In the genomic region with DNA sequence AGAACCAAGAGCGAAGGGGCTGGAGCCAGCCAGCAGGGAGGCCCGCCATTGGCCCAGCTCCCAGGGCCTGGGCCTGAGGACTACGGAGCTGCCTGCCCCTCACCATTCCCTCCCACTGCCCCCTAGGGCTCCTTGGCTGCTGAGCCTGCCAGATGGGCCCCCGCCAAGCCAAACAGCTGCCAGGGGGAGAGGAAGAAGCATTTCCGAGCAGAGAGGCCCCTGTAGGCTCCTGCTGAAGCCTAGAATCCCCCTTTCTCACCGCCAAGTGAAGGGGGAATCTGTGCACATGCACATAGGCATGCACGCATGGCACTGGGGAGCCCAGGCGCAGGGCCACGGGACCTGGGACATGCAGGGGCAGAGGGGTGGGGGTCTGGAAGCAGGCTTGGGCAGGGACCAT, we compare ENCODE assay signal across 14 cellular contexts. TPM values are rescaled to one million over a fixed set of nuclear protein-coding genes. Genes with fewer than 3 reads are reported as not detected.
DNase-seq lines count a peak whose midpoint lies in the region; ATAC-seq and TF ChIP-seq lines count a peak whose summit lies in the region.
"Had no signal": no experiment of that assay in that cellular context is flagged by ENCODE, and none has a peak within 500 bp of the region (broad histone marks: within the 10 kb centered on the region; RNA-seq: fewer than 3 reads in every experiment).

No MANE protein-coding gene starts in this region.

- no peak overlapping the region for H4K8ac ChIP-seq in neuronal stem cell (ENCODE audit: low read depth, low read length)

- WGBS in neuronal stem cell (ENCODE audit: extremely low coverage in 2 of 2, insufficient read length in 2 of 2, insufficient replicate concordance in 1 of 2), 2 donors = no CpG with 5 or more reads among the region's 9 CpGs

- no peak overlapping the region for H3K14ac ChIP-seq in neuronal stem cell (ENCODE audit: low read length)

- no peak for ATAC-seq in HG02885 (IDR thresholded peaks at IDR 0.05; ENCODE audit: poor library complexity, unreplicated experiment)

- H3K4me2 ChIP-seq in fibroblast of lung (ENCODE audit: extremely low read depth, insufficient read depth, low read length) (no peak overlapping the region), neuronal stem cell (ENCODE audit: insufficient read depth, low read length, poor library complexity, severe bottlenecking) (no peak overlapping the region)

- H3K27me3 ChIP-seq in fibroblast of lung (ENCODE audit: control insufficient read depth, insufficient read depth, low read length) (peaks cover 4% of the 10 kb centered on the region), neuronal stem cell (ENCODE audit: control insufficient read depth in 3 of 3, insufficient read depth in 3 of 3, low read depth in 1 of 3, low read length in 3 of 3) (peaks cover 0 to 19% (median 0%) of the 10 kb centered on the region in 3 experiments)
- H3K27me3 ChIP-seq: BE2C had no signal

- peak overlapping the region; percentile 44 for H3K23ac ChIP-seq in neuronal stem cell (ENCODE audit: low read depth, low read length, poor library complexity)

- H3K4me1 Mint-ChIP-seq in activated naive CD8-positive, alpha-beta T cell treated with anti-CD3 and anti-CD28 coated beads for 36 hours = no peaks in the 10 kb centered on the region

- no peaks in the 10 kb centered on the region for H3K36me3 Mint-ChIP-seq in activated naive CD8-positive, alpha-beta T cell treated with anti-CD3 and anti-CD28 coated beads for 36 hours
- H3K36me3 Mint-ChIP-seq: activated naive CD8-positive, alpha-beta T cell treated with anti-CD3 and anti-CD28 coated beads, Interleukin-2, amount 10 ng/mL, durations not matched to agents 7 days and 5 days had no signal

- no peak overlapping the region for H3K27ac Mint-ChIP-seq in activated naive CD8-positive, alpha-beta T cell treated with anti-CD3 and anti-CD28 coated beads for 36 hours
- H3K27ac Mint-ChIP-seq: activated naive CD8-positive, alpha-beta T cell treated with anti-CD3 and anti-CD28 coated beads, Interleukin-2, amount 10 ng/mL, durations not matched to agents 7 days and 5 days; dendritic cell treated with granulocyte-macrophage colony-stimulating factor and Interleukin-4, amounts not matched to agents 40 ng/mL and 50 ng/mL, for 4 days had no signal

- no peak overlapping the region for H2BK5ac ChIP-seq in neuronal stem cell (ENCODE audit: low read length)

- H4K91ac ChIP-seq in neuronal stem cell (ENCODE audit: low read depth, low read length, poor library complexity) = peak overlapping the region; percentile 31

- no peaks in the 10 kb centered on the region for H3K9me3 Mint-ChIP-seq in activated naive CD8-positive, alpha-beta T cell treated with anti-CD3 and anti-CD28 coated beads for 36 hours
- H3K9me3 Mint-ChIP-seq: activated naive CD8-positive, alpha-beta T cell treated with anti-CD3 and anti-CD28 coated beads, Interleukin-2, amount 10 ng/mL, durations not matched to agents 7 days and 5 days; dendritic cell treated with granulocyte-macrophage colony-stimulating factor and Interleukin-4, amounts not matched to agents 40 ng/mL and 50 ng/mL, for 4 days had no signal

- no peaks in the 10 kb centered on the region for H3K79me1 ChIP-seq in neuronal stem cell (ENCODE audit: low read depth, low read length)

- H4K20me1 ChIP-seq in fibroblast of lung (ENCODE audit: control insufficient read depth, extremely low read depth, insufficient read depth, low read length) = no peaks in the 10 kb centered on the region

- H3K4me3 Mint-ChIP-seq in activated naive CD8-positive, alpha-beta T cell treated with anti-CD3 and anti-CD28 coated beads for 36 hours = no peak overlapping the region
- H3K4me3 Mint-ChIP-seq: activated naive CD8-positive, alpha-beta T cell treated with anti-CD3 and anti-CD28 coated beads, Interleukin-2, amount 10 ng/mL, durations not matched to agents 7 days and 5 days; dendritic cell treated with granulocyte-macrophage colony-stimulating factor and Interleukin-4, amounts not matched to agents 40 ng/mL and 50 ng/mL, for 4 days had no signal

- no peak overlapping the region for H2BK120ac ChIP-seq in neuronal stem cell (ENCODE audit: low read depth, low read length)

- H3K9ac ChIP-seq in fibroblast of lung (ENCODE audit: insufficient read depth, low read length) (no peak overlapping the region), neuronal stem cell (ENCODE audit: low read depth, low read length, poor library complexity) (no peak overlapping the region)

- H3K4me3 ChIP-seq in fibroblast of lung (replicated peaks in 1 of 4; ENCODE audit: control extremely low read depth in 1 of 4, insufficient read depth in 1 of 4, low read depth in 3 of 4, low read length in 4 of 4) (no peak overlapping the region), neuronal stem cell (ENCODE audit: low read length in 2 of 2) (no peak overlapping the region)

- no peak overlapping the region for H2AFZ ChIP-seq in fibroblast of lung (ENCODE audit: low read length)
- peak overlapping the region; percentile 53 for H2AFZ ChIP-seq in neuronal stem cell (ENCODE audit: low read length)

- no peak overlapping the region for H2BK12ac ChIP-seq in neuronal stem cell (ENCODE audit: low read length)

- TF ChIP-seq CTCF in fibroblast of lung (conservative IDR thresholded peaks at IDR 0.05 in 1 of 2, IDR thresholded peaks at IDR 0.05 in 1 of 2; ENCODE audit: low read depth in 1 of 2, low read length in 2 of 2) = no peak

- H3K79me2 ChIP-seq in fibroblast of lung (ENCODE audit: control insufficient read depth, insufficient read depth, low read length) = no peaks in the 10 kb centered on the region

- H3K4ac ChIP-seq in neuronal stem cell (ENCODE audit: low read length) = no peak overlapping the region

- peak overlapping the region; percentile 72 for H2AK5ac ChIP-seq in neuronal stem cell (ENCODE audit: low read depth, low read length)

- H3K4me1 ChIP-seq in fibroblast of lung (ENCODE audit: control insufficient read depth, extremely low read depth, insufficient read depth, low read length) = peaks cover 2% of the 10 kb centered on the region
- H3K4me1 ChIP-seq in neuronal stem cell (ENCODE audit: control insufficient read depth in 2 of 2, insufficient read depth in 1 of 2, low read depth in 1 of 2, low read length in 2 of 2) = peaks cover 8 to 12% of the 10 kb centered on the region in 2 donors

- H3K36me3 ChIP-seq in fibroblast of lung (ENCODE audit: control insufficient read depth, insufficient read depth, low read length) (no peaks in the 10 kb centered on the region), neuronal stem cell (replicated peaks in 1 of 2; ENCODE audit: control insufficient read depth in 2 of 2, insufficient read depth in 2 of 2, low read length in 2 of 2) (no peaks in the 10 kb centered on the region)
- H3K36me3 ChIP-seq: BE2C had no signal

- DNase-seq in DMS 273 treated with DMSO at 0.1 percent for 48 hours (lab: John Stamatoyannopoulos, UW) (peak; percentile 70), NCI-H69 (lab: John Stamatoyannopoulos, UW) (peak; percentile 89), fibroblast of lung (ENCODE audit: low read depth in 2 of 2) (peak; percentile 28 to 58), neuronal stem cell (ENCODE audit: low spot score) (no peak), T-helper 2 cell (no peak), NCI-H187 treated with DMSO at 0.1 percent for 48 hours (lab: John Stamatoyannopoulos, UW) (no peak)
- DNase-seq in activated naive CD8-positive, alpha-beta T cell treated with anti-CD3 and anti-CD28 coated beads for 36 hours = no peak
- DNase-seq: activated CD8-positive, alpha-beta memory T cell treated with anti-CD3 and anti-CD28 coated beads, Interleukin-2, amount 50 U/mL, for 48 hours; activated naive CD8-positive, alpha-beta T cell treated with anti-CD3 and anti-CD28 coated beads, Interleukin-2, amount 10 ng/mL, durations not matched to agents 7 days and 5 days; BE2C; GOT3; NCI-H510A treated with DMSO at 0.1 percent for 48 hours had no signal

- H3K9me3 ChIP-seq in fibroblast of lung (ENCODE audit: control insufficient read depth, insufficient read depth, low read depth, low read length) (no peaks in the 10 kb centered on the region), neuronal stem cell (replicated peaks in 1 of 2; ENCODE audit: control insufficient read depth in 2 of 2, insufficient read depth in 1 of 2, low read depth in 1 of 2, low read length in 2 of 2) (no peaks in the 10 kb centered on the region)
- H3K9me3 ChIP-seq: BE2C had no signal

- peaks cover 5% of the 10 kb centered on the region for H3K27me3 Mint-ChIP-seq in activated naive CD8-positive, alpha-beta T cell treated with anti-CD3 and anti-CD28 coated beads for 36 hours

- no peak overlapping the region for H3K18ac ChIP-seq in neuronal stem cell (ENCODE audit: low read length)

- H2BK15ac ChIP-seq in neuronal stem cell (ENCODE audit: low read length) = peak overlapping the region; percentile 54

- H3K27ac ChIP-seq in fibroblast of lung (ENCODE audit: insufficient read depth, low read length) (no peak overlapping the region), neuronal stem cell (replicated peaks; ENCODE audit: low read length) (no peak overlapping the region)

RNA-seq across cellular contexts. Expression of gene MRPS18A, which starts 28.5 kb away (rescaled TPM):
- 39.3 and 42.1 TPM in 2 replicates for total RNA-seq in fibroblast of lung
- 31.8 and 43.7 TPM in 2 replicates for polyA plus RNA-seq in fibroblast of lung
- 40.8 and 57.8 TPM in 2 replicates for polyA plus RNA-seq in fibroblast of lung (2012)
- 65.6 and 98.5 TPM in 2 replicates for polyA minus RNA-seq in fibroblast of lung (ENCODE audit: low replicate concordance)
- 52.5 TPM for polyA plus RNA-seq in neuronal stem cell (2013, experiment 1 of 2)
- 51.4 TPM for polyA plus RNA-seq in neuronal stem cell (2013, experiment 2 of 2)
- total RNA-seq in activated naive CD8-positive, alpha-beta T cell treated with anti-CD3 and anti-CD28 coated beads for 36 hours = 10 to 100 TPM; 63.8 to 65.3 TPM

RNA-seq across cellular contexts. Expression of gene VEGFA, which starts 53.9 kb away (rescaled TPM):
- total RNA-seq in fibroblast of lung = 150 and 208 TPM in 2 replicates
- 68.0 and 111 TPM in 2 replicates for polyA plus RNA-seq in fibroblast of lung
- 51.7 and 88.6 TPM in 2 replicates for polyA plus RNA-seq in fibroblast of lung (2012)
- 529 and 674 TPM in 2 replicates for polyA minus RNA-seq in fibroblast of lung (ENCODE audit: low replicate concordance)
- 29.0 TPM for polyA plus RNA-seq in neuronal stem cell (2013, experiment 1 of 2)
- 29.1 TPM for polyA plus RNA-seq in neuronal stem cell (2013, experiment 2 of 2)
- 10 to 100 TPM; 51.9 to 54.7 TPM for total RNA-seq in activated naive CD8-positive, alpha-beta T cell treated with anti-CD3 and anti-CD28 coated beads for 36 hours

Comparison
In these comparisons a context has a peak if more than half of its experiments do, and no peak if none do; other contexts are left out.
1. DNase-seq: peak in DMS 273 treated with DMSO at 0.1 percent for 48 hours (single experiment), NCI-H69 (single experiment) and fibroblast of lung (2 of 2); none in neuronal stem cell (single experiment), T-helper 2 cell (0 of 5), NCI-H187 treated with DMSO at 0.1 percent for 48 hours (single experiment) and activated naive CD8-positive, alpha-beta T cell treated with anti-CD3 and anti-CD28 coated beads for 36 hours (single experiment).